ENCODE assay signal across 11 cellular contexts in genomic region chr4:19026281-19026680, GRCh38.
DNase-seq lines count a peak whose midpoint lies in the region; ATAC-seq, FAIRE-seq and TF ChIP-seq lines count a peak whose summit lies in the region.
"Had no signal": no experiment of that assay in that cellular context is flagged by ENCODE, and none has a peak within 500 bp of the region (broad histone marks: within the 10 kb centered on the region; RNA-seq: fewer than 3 reads in every experiment).

No MANE protein-coding gene starts in this region.

- no peak for ATAC-seq in T-cell (replicated peaks in 1 of 4)
- ATAC-seq in HG03457 (IDR thresholded peaks at IDR 0.05; ENCODE audit: unreplicated experiment) = no peak
- ATAC-seq: activated CD8-positive, alpha-beta T cell treated with anti-CD3 and anti-CD28 coated beads, Interleukin-2, amount 10 ng/mL, durations not matched to agents 7 days and 5 days; esophagus mucosa had no signal

- in situ Hi-C loops in astrocyte of the cerebellum (cut with HindIII; ENCODE audit: low sequenced_read_pairs) = no loop called here

- no peaks in the 10 kb centered on the region for H3K4me1 Mint-ChIP-seq in T-cell

- H3K9me3 Mint-ChIP-seq in T-cell = peaks cover 10 to 15% (median 11%) of the 10 kb centered on the region in 3 donors

- no peak overlapping the region for H3K4me3 ChIP-seq in astrocyte of the cerebellum (ENCODE audit: low read depth, low read length)

- DNase-seq in M059J (ENCODE audit: low read depth) (peak; percentile 2), astrocyte of the cerebellum (ENCODE audit: low read depth) (peak; percentile 78), kidney glomerular epithelial cell (lab: John Stamatoyannopoulos, UW) (peak; percentile 82), superior temporal gyrus (ENCODE audit: extremely low spot score) (peak; percentile 77), T-cell (no peak), HTR-8/SVneo (ENCODE audit: insufficient read length, low spot score) (no peak)
- DNase-seq: activated CD8-positive, alpha-beta T cell treated with anti-CD3 and anti-CD28 coated beads, Interleukin-2, amount 10 ng/mL, durations not matched to agents 7 days and 5 days; MM.1S; NCI-H510A treated with DMSO at 0.1 percent for 48 hours had no signal

- H3K4me3 Mint-ChIP-seq in T-cell = no peak overlapping the region
- H3K4me3 Mint-ChIP-seq: activated CD8-positive, alpha-beta T cell treated with anti-CD3 and anti-CD28 coated beads, Interleukin-2, amount 10 ng/mL, durations not matched to agents 7 days and 5 days had no signal

- CTCF ChIA-PET in T-cell (lab: Charles Lee) = no interaction called here

- FAIRE-seq in HTR-8/SVneo (lab: Jason Lieb, UNC) = no peak

- no peak for TF ChIP-seq CTCF in astrocyte of the cerebellum (IDR thresholded peaks at IDR 0.05; ENCODE audit: low read depth, low read length, missing control alignments)

- H3K27me3 Mint-ChIP-seq in T-cell = no peaks in the 10 kb centered on the region

- H3K27ac Mint-ChIP-seq in T-cell = no peak overlapping the region
- H3K27ac Mint-ChIP-seq: activated CD8-positive, alpha-beta T cell treated with anti-CD3 and anti-CD28 coated beads, Interleukin-2, amount 10 ng/mL, durations not matched to agents 7 days and 5 days had no signal

- POLR2A ChIA-PET in T-cell (lab: Charles Lee) = no interaction called here

- H3K36me3 Mint-ChIP-seq in T-cell = no peaks in the 10 kb centered on the region

Comparison
In these comparisons a context has a peak if more than half of its experiments do, and no peak if none do; other contexts are left out.
1. DNase-seq: peak in M059J (single experiment), astrocyte of the cerebellum (single experiment), kidney glomerular epithelial cell (single experiment) and superior temporal gyrus (single experiment); none in T-cell (0 of 34) and HTR-8/SVneo (single experiment).